In genomic region chr5:91219803-91220371, GRCh38 we compare ENCODE assay signal across 8 cellular contexts.
DNase-seq lines count a peak whose midpoint lies in the region; ATAC-seq lines count a peak whose summit lies in the region.

No MANE protein-coding gene starts in this region.

- H3K36me3 ChIP-seq in ACC112 (ENCODE audit: insufficient read depth, low read length) = no peaks in the 10 kb centered on the region

- ATAC-seq in GM18867 (IDR thresholded peaks at IDR 0.05; ENCODE audit: unreplicated experiment) (peak; percentile 45), HG03097 (IDR thresholded peaks at IDR 0.05; ENCODE audit: low FRiP score, unreplicated experiment) (no peak)

- no peaks in the 10 kb centered on the region for H3K79me2 ChIP-seq in ACC112 (ENCODE audit: control insufficient read depth, insufficient read depth, low read length, unreplicated experiment)

- DNase-seq in activated CD4-positive, alpha-beta T cell treated with anti-CD3 and anti-CD28 coated beads for 48 hours = peak; percentile 48
- DNase-seq in fibroblast of peridontal ligament (ENCODE audit: extremely low read depth) (peak; percentile 49), pulmonary artery endothelial cell (ENCODE audit: low read depth, low spot score) (peak; percentile 39), NCI-H187 treated with DMSO at 0.1 percent for 48 hours (lab: John Stamatoyannopoulos, UW) (no peak), MV-4-11 (lab: John Stamatoyannopoulos, UW) (no peak)

- H3K4me3 ChIP-seq in ACC112 (ENCODE audit: low read depth, low read length) = peak overlapping the region; percentile 6; the same call in 1 of the 2 replicates

- peaks cover 35% of the 10 kb centered on the region for H3K4me1 ChIP-seq in ACC112 (ENCODE audit: control insufficient read depth, insufficient read depth, low read length, unreplicated experiment)

- H3K27me3 ChIP-seq in ACC112 (ENCODE audit: insufficient read depth, low read length) = no peaks in the 10 kb centered on the region

- peak overlapping the region; percentile 33 for H2AFZ ChIP-seq in ACC112 (ENCODE audit: low read length, unreplicated experiment)

- peak overlapping the region; percentile 95 for H3K27ac ChIP-seq in ACC112 (ENCODE audit: low read depth, low read length)

Comparison
In these comparisons a context has a peak if more than half of its experiments do, and no peak if none do; other contexts are left out.
1. DNase-seq: peak in activated CD4-positive, alpha-beta T cell treated with anti-CD3 and anti-CD28 coated beads for 48 hours (single experiment), fibroblast of peridontal ligament (single experiment) and pulmonary artery endothelial cell (single experiment); none in NCI-H187 treated with DMSO at 0.1 percent for 48 hours (single experiment) and MV-4-11 (single experiment).